In the genomic region with DNA sequence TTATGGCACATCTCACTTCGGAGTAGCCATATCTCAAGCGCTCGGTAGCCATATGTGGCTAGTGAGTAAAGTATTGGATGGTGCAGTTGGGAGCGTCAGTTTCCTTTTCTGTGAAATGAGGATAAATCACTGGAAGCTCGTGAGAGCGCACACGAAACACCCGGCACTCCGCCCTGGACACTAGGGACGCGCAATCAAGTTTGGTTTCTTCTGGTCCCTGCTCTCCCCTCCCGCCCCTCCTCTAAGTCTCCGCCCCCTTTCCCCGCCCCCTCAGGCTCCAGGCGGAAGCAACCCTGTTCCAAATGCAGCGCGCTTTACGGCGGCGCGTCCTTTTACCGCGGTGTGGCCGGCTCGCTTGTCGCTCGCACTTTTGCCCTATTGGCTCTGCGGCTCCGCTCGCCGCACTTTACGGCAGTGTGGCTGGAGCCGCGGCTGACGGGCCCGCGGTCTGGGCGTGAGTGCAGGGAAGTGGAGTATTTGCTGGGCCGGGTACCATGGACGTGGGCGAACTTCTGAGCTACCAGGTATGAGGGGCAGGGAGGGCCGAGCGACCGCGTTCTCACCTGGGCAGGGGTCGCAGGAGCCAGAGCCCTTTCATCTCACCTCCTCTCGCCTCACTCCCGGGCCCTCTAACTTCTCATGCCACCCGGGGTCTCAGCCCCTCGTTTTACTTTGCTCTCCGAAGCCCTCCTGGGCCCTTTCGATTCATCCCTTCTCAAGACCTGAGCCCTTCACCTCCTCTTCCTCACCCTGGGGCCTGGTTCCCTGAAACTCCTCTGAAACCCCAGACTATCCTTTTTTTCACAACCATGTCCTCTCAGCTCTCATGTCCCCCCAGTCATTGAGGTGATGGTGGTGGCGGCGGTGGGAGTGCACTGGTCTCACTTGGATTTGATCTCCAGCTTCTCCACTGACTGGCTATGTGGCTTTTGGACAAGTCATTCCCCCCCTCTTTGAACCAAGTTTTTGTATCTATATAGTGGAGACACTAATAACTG, we compare ENCODE assay signal across 7 cellular contexts.
DNase-seq lines count a peak whose midpoint lies in the region; ATAC-seq and TF ChIP-seq lines count a peak whose summit lies in the region.

Gene CTNNBL1 (plus strand): TSS at position 402 of the 998 bp plus-strand sequence. CDS start 93 bp downstream, at position 495.

- TF ChIP-seq CTCF in retinal pigment epithelial cell (conservative IDR thresholded peaks at IDR 0.05; ENCODE audit: low read depth, low read length), result no peak

- ATAC-seq in GM18511 (IDR thresholded peaks at IDR 0.05; ENCODE audit: unreplicated experiment) (peak; percentile 84), HG03039 (IDR thresholded peaks at IDR 0.05; ENCODE audit: unreplicated experiment) (peak; percentile 80)

- DNase-seq in NCI-H2081 treated with DMSO at 0.1 percent for 48 hours (lab: John Stamatoyannopoulos, UW) (peak; percentile 59), T1000 (lab: John Stamatoyannopoulos, UW) (peak; percentile 97), astrocyte of the hippocampus (ENCODE audit: low read depth, low spot score) (peak; percentile 99), hippocampal formation (lab: John Stamatoyannopoulos, UW) (peak; percentile 88 to 96), retinal pigment epithelial cell (ENCODE audit: low read depth) (peak; percentile 83)

- peak within 1 kb of the TSS; percentile 93 for H3K4me3 ChIP-seq in retinal pigment epithelial cell (ENCODE audit: low read length)

Comparison
In these comparisons a context has a peak if more than half of its experiments do, and no peak if none do; other contexts are left out.
1. Peak in every context shown above with its lines: DNase-seq, ATAC-seq and H3K4me3 ChIP-seq.